9 cellular contexts compared by ENCODE assay signal in genomic region chr13:61410669-61411297, GRCh38. TPM values are rescaled to one million over a fixed set of nuclear protein-coding genes. Genes with fewer than 3 reads are reported as not detected.
DNase-seq lines count a peak whose midpoint lies in the region; ATAC-seq, FAIRE-seq and TF ChIP-seq lines count a peak whose summit lies in the region.
"Had no signal": no experiment of that assay in that cellular context is flagged by ENCODE, and none has a peak within 500 bp of the region (broad histone marks: within the 10 kb centered on the region; RNA-seq: fewer than 3 reads in every experiment).

No MANE protein-coding gene starts in this region.

- FAIRE-seq in HepG2 (lab: Jason Lieb, UNC): no peak

- H3K4me2 ChIP-seq in HepG2 (ENCODE audit: low read depth, low read length): no peak overlapping the region

- no peak for ATAC-seq in HepG2
- no peak for ATAC-seq in HG03521 (IDR thresholded peaks at IDR 0.05; ENCODE audit: unreplicated experiment)
- ATAC-seq in HG03097 (IDR thresholded peaks at IDR 0.05; ENCODE audit: low FRiP score, unreplicated experiment): no peak

- H4K20me1 ChIP-seq in HepG2 (ENCODE audit: insufficient read depth, low read length): no peaks in the 10 kb centered on the region

- TF ChIP-seq EP300 in HepG2 (IDR thresholded peaks at IDR 0.05; ENCODE audit: low read depth in 2 of 2, low read length in 2 of 2): no peak
- TF ChIP-seq EP300 in HepG2 (CRISPR knock-in tag; IDR thresholded peaks at IDR 0.05; ENCODE audit: borderline replicate concordance): no peak

- CTCF ChIA-PET in HepG2 (lab: Yijun Ruan, JAX; ENCODE audit: low intra/inter-chr PET ratio, low total read pairs): interaction anchor here (0.6 to 1.0 kb wide), 2 partner anchors 33 to 275 kb away, joined by 3 to 5 read pairs; no protein-coding TSS in a partner anchor

- H3K9me3 ChIP-seq in adipocyte (ENCODE audit: control insufficient read depth, low read length): no peaks in the 10 kb centered on the region
- no peaks in the 10 kb centered on the region for H3K9me3 ChIP-seq in HepG2 (ENCODE audit: low read length)

- TF ChIP-seq RAD21 in HepG2 (CRISPR knock-in tag; IDR thresholded peaks at IDR 0.05): no peak

- H3K27ac ChIP-seq in HepG2 (ENCODE audit: extremely low read length, insufficient read depth, low read length): no peak overlapping the region

- 6% methylated on average over 1 of the region's 1 CpG for WGBS in HepG2 (ENCODE audit: low lambda C conversion rate)

- no peak overlapping the region for H2AFZ ChIP-seq in HepG2 (ENCODE audit: low read length)

- no peak for TF ChIP-seq POLR2A in HepG2 (IDR thresholded peaks at IDR 0.05; ENCODE audit: insufficient read depth in 1 of 2, low read depth in 2 of 2, low read length in 2 of 2)

- no TSS peak for BruUV-seq in HepG2 (replicated peaks; lab: Mats Ljungman, UMichigan)

- peak; percentile 21; the same call in 1 of the 2 replicates for TF ChIP-seq CTCF in HepG2 (CRISPR knock-in tag; IDR thresholded peaks at IDR 0.05)

- no peaks in the 10 kb centered on the region for H3K4me1 ChIP-seq in adipocyte (ENCODE audit: control insufficient read depth, insufficient read depth, low read length)
- no peaks in the 10 kb centered on the region for H3K4me1 ChIP-seq in HepG2 (ENCODE audit: insufficient read depth, low read length)

- POLR2A ChIA-PET in HepG2 (lab: Yijun Ruan, JAX): no interaction called here

- intact Hi-C loops in HepG2 (cut with micrococcal nuclease; ENCODE audit: unreplicated experiment): loop anchor here (5.0 to 10.0 kb wide), 3 partner anchors 123 to 286 kb away; no protein-coding TSS in a partner anchor

- in situ Hi-C loops in HepG2 (cut with HindIII; ENCODE audit: extremely low pct_ligation_motif_present, low pct_unique_long_range_greater_than_20kb): loop anchor here (10.0 to 25.0 kb wide), 2 partner anchors 274 to 773 kb away; no protein-coding TSS in a partner anchor

- no peaks in the 10 kb centered on the region for H3K79me2 ChIP-seq in HepG2 (ENCODE audit: insufficient read depth, low read length)

- H3K9ac ChIP-seq in adipocyte (ENCODE audit: low read length) (no peak overlapping the region), HepG2 (ENCODE audit: insufficient read depth, low read depth, low read length) (no peak overlapping the region)

- no peaks in the 10 kb centered on the region for H3K36me3 ChIP-seq in adipocyte (ENCODE audit: control insufficient read depth, insufficient read depth, low read length, severe bottlenecking)
- H3K36me3 ChIP-seq in HepG2 (replicated peaks in 1 of 2; ENCODE audit: control insufficient read depth in 1 of 2, insufficient read depth in 2 of 2, low read length in 2 of 2): no peaks in the 10 kb centered on the region

- peaks cover 44% of the 10 kb centered on the region for H3K27me3 ChIP-seq in adipocyte (replicated peaks; ENCODE audit: control insufficient read depth, insufficient read depth, low read length)
- peaks cover 5 to 28% of the 10 kb centered on the region in 2 experiments for H3K27me3 ChIP-seq in HepG2 (ENCODE audit: control insufficient read depth in 1 of 2, insufficient read depth in 2 of 2, low read length in 2 of 2)

- no peak overlapping the region for H3K4me3 ChIP-seq in Jurkat, Clone E6-1 (ENCODE audit: low read length)
- H3K4me3 ChIP-seq in adipocyte (ENCODE audit: low read length) (no peak overlapping the region), HepG2 (replicated peaks in 1 of 3; ENCODE audit: insufficient read depth in 1 of 3, low read depth in 2 of 3, low read length in 3 of 3) (no peak overlapping the region)

- peak; percentile 1 for DNase-seq in DMS153 (lab: John Stamatoyannopoulos, UW)
- peak; percentile 10 for DNase-seq in Jurkat, Clone E6-1 (ENCODE audit: low read depth, low spot score)
- DNase-seq in adipocyte (ENCODE audit: low read depth): peak; percentile 53
- DNase-seq in HepG2 (ENCODE audit: low spot score): peak; percentile 5
- DNase-seq in CD1c-positive myeloid dendritic cell (ENCODE audit: extremely low spot score): no peak
- no peak for DNase-seq in NCI-H187 (lab: John Stamatoyannopoulos, UW)
- DNase-seq: activated B cell treated with CpG ODN at 0.5 μM for 24 hours had no signal

TF ChIP-seq in HepG2, 621 proteins besides CTCF, POLR2A, EP300 and RAD21:
- TF ChIP-seq, protein P1, sequence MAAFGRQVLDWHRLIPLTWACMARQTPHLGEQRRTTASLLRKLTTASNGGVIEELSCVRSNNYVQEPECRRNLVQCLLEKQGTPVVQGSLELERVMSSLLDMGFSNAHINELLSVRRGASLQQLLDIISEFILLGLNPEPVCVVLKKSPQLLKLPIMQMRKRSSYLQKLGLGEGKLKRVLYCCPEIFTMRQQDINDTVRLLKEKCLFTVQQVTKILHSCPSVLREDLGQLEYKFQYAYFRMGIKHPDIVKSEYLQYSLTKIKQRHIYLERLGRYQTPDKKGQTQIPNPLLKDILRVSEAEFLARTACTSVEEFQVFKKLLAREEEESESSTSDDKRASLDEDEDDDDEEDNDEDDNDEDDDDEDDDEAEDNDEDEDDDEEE (CRISPR knock-in tag; IDR thresholded peaks at IDR 0.05): no peak
- peak; percentile 13; the same call in 1 of the 2 replicates for TF ChIP-seq STAG1 (CRISPR knock-in tag; IDR thresholded peaks at IDR 0.05)
- TF ChIP-seq KMT2A (CRISPR knock-in tag; IDR thresholded peaks at IDR 0.05): no peak
- no peak for TF ChIP-seq NFYB (CRISPR knock-in tag; IDR thresholded peaks at IDR 0.05)
- peak; percentile 26; the same call in 1 of the 2 replicates for TF ChIP-seq SMC3 (IDR thresholded peaks at IDR 0.05; ENCODE audit: low read length)

RNA-seq across cellular contexts. Expression of gene PCDH20, which starts 4.9 kb away (rescaled TPM):
- not detected for polyA plus RNA-seq in Jurkat, Clone E6-1 (2012; ENCODE audit: insufficient read depth, insufficient read length)
- 0.02 TPM in 1 of 2 replicates, not detected in the other for total RNA-seq in HepG2 (2016; rRNA removed; fragmentation: Illumina TruSeq; extraction: Trizol)
- not detected in 2 replicates for total RNA-seq in HepG2 (2016; cell fraction: cytosol; rRNA removed; fragmentation: Illumina TruSeq; extraction: Trizol; ENCODE audit: low read depth)
- not detected in 2 replicates for total RNA-seq in HepG2 (2016; cell fraction: insoluble cytoplasmic fraction; rRNA removed; fragmentation: Illumina TruSeq; extraction: Trizol)
- not detected in 2 replicates for total RNA-seq in HepG2 (2016; cell fraction: membrane; rRNA removed; fragmentation: Illumina TruSeq; extraction: Trizol)
- not detected in 2 replicates for total RNA-seq in HepG2 (2016; cell fraction: nucleus; rRNA removed; fragmentation: Illumina TruSeq; extraction: Trizol)
- polyA plus RNA-seq in HepG2 (2011; rRNA removed): 0.03 TPM in 1 of 2 replicates, not detected in the other
- polyA plus RNA-seq in HepG2 (2011; cell fraction: cytosol; rRNA removed): not detected in 2 replicates
- not detected in 2 replicates for polyA plus RNA-seq in HepG2 (2011; cell fraction: nucleus; rRNA removed)
- polyA plus RNA-seq in HepG2 (2012): 0.03 TPM in 1 of 2 replicates, not detected in the other
- not detected in 2 replicates for polyA plus RNA-seq in HepG2 (2016; cell fraction: cytosol; fragmentation: Illumina TruSeq; extraction: Trizol; ENCODE audit: low read depth)
- not detected in 2 replicates for polyA plus RNA-seq in HepG2 (2016; cell fraction: insoluble cytoplasmic fraction; fragmentation: Illumina TruSeq; extraction: Trizol; ENCODE audit: low read depth)
- polyA plus RNA-seq in HepG2 (2016; cell fraction: membrane; fragmentation: Illumina TruSeq; extraction: Trizol; ENCODE audit: low read depth): not detected in 2 replicates
- polyA plus RNA-seq in HepG2 (2016; cell fraction: nucleus; fragmentation: Illumina TruSeq; extraction: Trizol; ENCODE audit: insufficient read depth, low read depth): not detected in 2 replicates
- polyA minus RNA-seq in HepG2 (2011; rRNA and poly(A)+ RNA removed; ENCODE audit: low replicate concordance): not detected in 2 replicates
- polyA minus RNA-seq in HepG2 (2011; cell fraction: cytosol; rRNA and poly(A)+ RNA removed): not detected in 2 replicates
- not detected in 2 replicates for polyA minus RNA-seq in HepG2 (2011; cell fraction: nucleus; rRNA and poly(A)+ RNA removed)
- total RNA-seq: activated B cell treated with CpG ODN at 0.5 μM for 24 hours had no signal

Comparison
In these comparisons a context has a peak if more than half of its experiments do, and no peak if none do; other contexts are left out.
1. DNase-seq: peak in DMS153 (single experiment), Jurkat, Clone E6-1 (single experiment), adipocyte (single experiment) and HepG2 (single experiment); none in CD1c-positive myeloid dendritic cell (single experiment) and NCI-H187 (0 of 2).